ENCODE assay signal across 8 cellular contexts in genomic region chr10:5413012-5413938, GRCh38. TPM values are rescaled to one million over a fixed set of nuclear protein-coding genes. Genes with fewer than 3 reads are reported as not detected.
DNase-seq lines count a peak whose midpoint lies in the region; ATAC-seq and TF ChIP-seq lines count a peak whose summit lies in the region.

No MANE protein-coding gene starts in this region.

- no peak overlapping the region for H3K4me3 Mint-ChIP-seq in HFFc6
- no peak overlapping the region for H3K4me3 Mint-ChIP-seq in activated T-cell treated with anti-CD3 and anti-CD28 coated beads, Interleukin-2, amount 50 U/mL, for 72 hours

- no peaks in the 10 kb centered on the region for H4K20me1 ChIP-seq in hepatocyte (ENCODE audit: insufficient read depth, poor library complexity, severe bottlenecking)

- peaks cover 5% of the 10 kb centered on the region for H3K4me1 Mint-ChIP-seq in HFFc6 (ENCODE audit: low read depth)
- peaks cover 5% of the 10 kb centered on the region for H3K4me1 Mint-ChIP-seq in activated T-cell treated with anti-CD3 and anti-CD28 coated beads, Interleukin-2, amount 50 U/mL, for 72 hours (ENCODE audit: low read depth)

- peaks cover 49% of the 10 kb centered on the region for H3K79me2 ChIP-seq in hepatocyte

- no peak overlapping the region for H3K27ac ChIP-seq in hepatocyte

- H3K4me2 ChIP-seq in hepatocyte: peak overlapping the region; percentile 77
- peak overlapping the region; percentile 81 for H3K4me2 ChIP-seq in skeletal muscle satellite cell (ENCODE audit: low read length)

- TF ChIP-seq CTCF in HFFc6 (IDR thresholded peaks at IDR 0.05) (no peak), hepatocyte (IDR thresholded peaks at IDR 0.05; ENCODE audit: poor library complexity) (no peak)

- peak; percentile 2 for DNase-seq in DMS79 (lab: John Stamatoyannopoulos, UW)
- DNase-seq in HFFc6: peak; percentile 41
- no peak for DNase-seq in activated T-cell treated with anti-CD3 and anti-CD28 coated beads, Interleukin-2, amount 50 U/mL, for 72 hours
- peak; percentile 43 for DNase-seq in hepatocyte (ENCODE audit: low spot score)
- DNase-seq in GF-D8 (lab: John Stamatoyannopoulos, UW): no peak
- DNase-seq in T-helper 9 cell: no peak

- H3K36me3 ChIP-seq in hepatocyte (replicated peaks; ENCODE audit: insufficient read depth, low read depth) (no peaks in the 10 kb centered on the region), skeletal muscle satellite cell (ENCODE audit: insufficient read depth, low read length) (no peaks in the 10 kb centered on the region)

- peaks cover 20% of the 10 kb centered on the region for H3K9me3 Mint-ChIP-seq in HFFc6
- peaks cover 1 to 4% of the 10 kb centered on the region in 2 donors for H3K9me3 Mint-ChIP-seq in activated T-cell treated with anti-CD3 and anti-CD28 coated beads, Interleukin-2, amount 50 U/mL, for 72 hours

- WGBS in hepatocyte (ENCODE audit: low lambda C conversion rate, missing lambda C conversion rate): 20% methylated on average over 18 of the region's 20 CpGs

- no peaks in the 10 kb centered on the region for H3K27me3 ChIP-seq in hepatocyte
- H3K27me3 ChIP-seq in skeletal muscle satellite cell (ENCODE audit: control insufficient read depth, insufficient read depth, low read length): peaks cover 4% of the 10 kb centered on the region

- H2AFZ ChIP-seq in hepatocyte: peak overlapping the region; percentile 10

- H3K27ac Mint-ChIP-seq in HFFc6: no peak overlapping the region
- no peak overlapping the region for H3K27ac Mint-ChIP-seq in activated T-cell treated with anti-CD3 and anti-CD28 coated beads, Interleukin-2, amount 50 U/mL, for 72 hours

- H3K9me3 ChIP-seq in hepatocyte (ENCODE audit: low read depth) (no peaks in the 10 kb centered on the region), skeletal muscle satellite cell (replicated peaks; ENCODE audit: low read length) (no peaks in the 10 kb centered on the region)

- ATAC-seq in activated T-cell treated with anti-CD3 and anti-CD28 coated beads, Interleukin-2, amount 50 U/mL, for 72 hours (replicated peaks in 1 of 2): peak; percentile 4 to 7
- ATAC-seq in HG03520 (IDR thresholded peaks at IDR 0.05; ENCODE audit: unreplicated experiment): no peak

- H3K4me1 ChIP-seq in hepatocyte (ENCODE audit: insufficient read depth) (no peaks in the 10 kb centered on the region), skeletal muscle satellite cell (ENCODE audit: control insufficient read depth, insufficient read depth, low read length) (peaks cover 17% of the 10 kb centered on the region)

- no peaks in the 10 kb centered on the region for H3K9me2 ChIP-seq in hepatocyte (replicated peaks; ENCODE audit: insufficient read depth)

- peak overlapping the region; percentile 63 for H3K9ac ChIP-seq in skeletal muscle satellite cell (ENCODE audit: low read depth, low read length)

- H3K27me3 Mint-ChIP-seq in HFFc6 (ENCODE audit: insufficient read depth): peaks cover 14% of the 10 kb centered on the region
- H3K27me3 Mint-ChIP-seq in activated T-cell treated with anti-CD3 and anti-CD28 coated beads, Interleukin-2, amount 50 U/mL, for 72 hours (ENCODE audit: low read depth): peaks cover 19% of the 10 kb centered on the region

- H3K4me3 ChIP-seq in hepatocyte (peak overlapping the region; percentile 31), skeletal muscle satellite cell (ENCODE audit: low read length) (peak overlapping the region; percentile 94)

- peaks cover 23% of the 10 kb centered on the region for H3K36me3 Mint-ChIP-seq in HFFc6 (ENCODE audit: low read depth)
- H3K36me3 Mint-ChIP-seq in activated T-cell treated with anti-CD3 and anti-CD28 coated beads, Interleukin-2, amount 50 U/mL, for 72 hours (ENCODE audit: insufficient read depth in 2 of 2): peaks cover 4 to 7% of the 10 kb centered on the region in 2 donors

RNA-seq across cellular contexts. Expression of gene NET1, which starts 0.9 kb away (rescaled TPM):
- 10 to 100 TPM; 65.1 to 92.9 (median 86.6) TPM for total RNA-seq in HFFc6 (2021; fragmentation: NEBNext Ultra II Directional; extraction: Animal tissue kit (Norgen Biotek cat#: 25700))
- 10 to 100 TPM; 22.2 to 37.5 TPM for total RNA-seq in activated T-cell treated with anti-CD3 and anti-CD28 coated beads, Interleukin-2, amount 50 U/mL, for 72 hours
- total RNA-seq in hepatocyte: 96.4 and 99.8 TPM in 2 replicates
- polyA plus RNA-seq in hepatocyte: 62.5 and 67.7 TPM in 2 replicates
- 21.3 and 26.6 TPM in 2 replicates for total RNA-seq in skeletal muscle satellite cell (2012; rRNA removed)

RNA-seq across cellular contexts. Expression of gene TUBAL3, which starts 8.6 kb away (rescaled TPM):
- not detected for total RNA-seq in HFFc6 (2021; fragmentation: NEBNext Ultra II Directional; extraction: Animal tissue kit (Norgen Biotek cat#: 25700))
- not detected for total RNA-seq in activated T-cell treated with anti-CD3 and anti-CD28 coated beads, Interleukin-2, amount 50 U/mL, for 72 hours
- total RNA-seq in hepatocyte: 1.0 and 1.7 TPM in 2 replicates
- polyA plus RNA-seq in hepatocyte: 0.58 TPM in 1 of 2 replicates, not detected in the other
- not detected in 2 replicates for total RNA-seq in skeletal muscle satellite cell (2012; rRNA removed)

RNA-seq across cellular contexts. Expression of gene UCN3, which starts 48.5 kb away (rescaled TPM):
- not detected for total RNA-seq in HFFc6 (2021; fragmentation: NEBNext Ultra II Directional; extraction: Animal tissue kit (Norgen Biotek cat#: 25700))
- not detected for total RNA-seq in activated T-cell treated with anti-CD3 and anti-CD28 coated beads, Interleukin-2, amount 50 U/mL, for 72 hours
- not detected in 2 replicates for total RNA-seq in hepatocyte
- not detected in 2 replicates for polyA plus RNA-seq in hepatocyte
- not detected in 2 replicates for total RNA-seq in skeletal muscle satellite cell (2012; rRNA removed)

Comparison
In these comparisons a context has a peak if more than half of its experiments do, and no peak if none do; other contexts are left out.
1. DNase-seq: peak in DMS79 (single experiment), HFFc6 (single experiment) and hepatocyte (single experiment); none in activated T-cell treated with anti-CD3 and anti-CD28 coated beads, Interleukin-2, amount 50 U/mL, for 72 hours (0 of 2), GF-D8 (single experiment) and T-helper 9 cell (single experiment).